11 cellular contexts compared by ENCODE assay signal in the genomic region with DNA sequence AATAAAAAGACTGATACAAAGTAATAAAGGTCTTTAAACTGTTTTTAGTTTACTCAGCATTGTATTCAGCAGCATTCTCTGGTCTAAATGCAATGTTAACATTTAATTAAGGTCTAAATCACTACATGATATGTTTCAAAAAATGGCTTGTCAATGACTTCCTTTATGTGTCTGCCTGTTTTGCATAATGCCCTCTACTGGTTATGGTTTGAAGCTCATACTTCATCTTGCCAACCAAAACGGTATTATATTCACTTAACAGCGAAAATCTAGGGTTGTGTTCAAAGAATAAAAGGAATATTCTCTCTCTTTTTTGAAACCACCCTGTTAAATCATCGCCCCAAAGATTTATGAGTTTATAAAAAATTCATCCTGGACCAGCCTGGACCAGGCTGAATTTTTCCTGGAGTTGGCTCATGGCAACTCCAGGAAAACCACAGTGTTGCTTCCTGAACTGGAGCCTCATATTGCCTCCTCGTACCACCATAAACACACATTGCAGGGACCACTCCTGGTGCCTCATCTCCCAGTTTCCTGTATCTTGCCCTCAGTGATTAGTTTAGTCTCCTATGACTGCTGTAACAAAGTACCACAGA. TPM values are rescaled to one million over a fixed set of nuclear protein-coding genes. Genes with fewer than 3 reads are reported as not detected.
DNase-seq lines count a peak whose midpoint lies in the region; ATAC-seq, FAIRE-seq and TF ChIP-seq lines count a peak whose summit lies in the region.
"Had no signal": no experiment of that assay in that cellular context is flagged by ENCODE, and none has a peak within 500 bp of the region (broad histone marks: within the 10 kb centered on the region; RNA-seq: fewer than 3 reads in every experiment).

No MANE protein-coding gene starts in this region.

- H3K4me1 ChIP-seq in GM12878 (ENCODE audit: control insufficient read depth, insufficient read depth, low read length) = no peaks in the 10 kb centered on the region

- POLR2A ChIA-PET in GM12878 (lab: Charles Lee) = no interaction called here
- POLR2A ChIA-PET in activated CD4-positive, alpha-beta memory T cell treated with anti-CD3 and anti-CD28 coated beads for 36 hours (lab: Charles Lee) = no interaction called here

- no peak for TF ChIP-seq EP300 in GM12878 (IDR thresholded peaks at IDR 0.05; ENCODE audit: borderline replicate concordance in 1 of 2, control insufficient read depth in 1 of 2, low read depth in 2 of 2, low read length in 2 of 2)

- no peak for TF ChIP-seq POLR2A in GM12878 (IDR thresholded peaks at IDR 0.05; ENCODE audit: low read depth, low read length)

- CTCF ChIA-PET in GM12878 (lab: Yijun Ruan, JAX) = interaction anchor here (0.6 to 1.7 kb wide), 5 partner anchors 8 to 74 kb away, joined by 3 to 4 read pairs (median 3); no protein-coding TSS in a partner anchor
- CTCF ChIA-PET in activated CD4-positive, alpha-beta memory T cell treated with anti-CD3 and anti-CD28 coated beads for 36 hours (lab: Charles Lee) = interaction anchor here (0.6 to 1.1 kb wide), 6 partner anchors 26 to 242 kb away, joined by 3 to 7 read pairs (median 4); partner anchors contain the start of gene ECT2

- no peak overlapping the region for H3K4me2 ChIP-seq in GM12878 (ENCODE audit: control insufficient read depth, insufficient read depth)

- DNase-seq in SIG-M5 treated with dmso at 0.1 percent for 504 hours (lab: John Stamatoyannopoulos, UW; ENCODE audit: unreplicated experiment) (peak; percentile 53), SIG-M5 (lab: John Stamatoyannopoulos, UW) (no peak), M059J (ENCODE audit: low read depth) (peak; percentile 28), GM12878 (ENCODE audit: low read depth, low spot score) (no peak), renal cortical epithelial cell (ENCODE audit: low read depth) (peak; percentile 38), NCI-H1930 (lab: John Stamatoyannopoulos, UW) (no peak), putamen (ENCODE audit: low spot score) (no peak)
- no peak for DNase-seq in activated CD4-positive, alpha-beta memory T cell treated with anti-CD3 and anti-CD28 coated beads for 36 hours
- DNase-seq: activated CD4-positive, alpha-beta memory T cell treated with anti-CD3 and anti-CD28 coated beads, Interleukin-2, amount 10 ng/mL, durations not matched to agents 7 days and 5 days; CD8-positive, alpha-beta T cell; esophagus squamous epithelium had no signal

- in situ Hi-C loops in GM12878 (cut with MboI) = no loop called here

- peak in 2 of 3 experiments; percentile 32 to 43; a peak in 4 of 6 replicates for TF ChIP-seq CTCF in GM12878 (IDR thresholded peaks at IDR 0.05 in 2 of 3, conservative IDR thresholded peaks at IDR 0.05 in 1 of 3; ENCODE audit: control insufficient read depth in 2 of 3, extremely low read depth in 1 of 3, insufficient read depth in 1 of 3, low read depth in 3 of 3, low read length in 3 of 3)

- H3K9me3 Mint-ChIP-seq in activated CD4-positive, alpha-beta memory T cell treated with anti-CD3 and anti-CD28 coated beads for 36 hours = no peaks in the 10 kb centered on the region
- H3K9me3 Mint-ChIP-seq: activated CD4-positive, alpha-beta memory T cell treated with anti-CD3 and anti-CD28 coated beads, Interleukin-2, amount 10 ng/mL, durations not matched to agents 7 days and 5 days; CD8-positive, alpha-beta T cell had no signal

- no peaks in the 10 kb centered on the region for H3K36me3 ChIP-seq in GM12878 (ENCODE audit: control insufficient read depth in 2 of 2, insufficient read depth in 2 of 2, low read length in 1 of 2)
- H3K36me3 ChIP-seq: esophagus squamous epithelium had no signal

- no peak overlapping the region for H3K9ac ChIP-seq in GM12878 (ENCODE audit: control insufficient read depth, insufficient read depth, low read length)

- H3K4me3 ChIP-seq in GM12878 = no peak overlapping the region
- H3K4me3 ChIP-seq: esophagus squamous epithelium had no signal

- no peaks in the 10 kb centered on the region for H4K20me1 ChIP-seq in GM12878 (ENCODE audit: control insufficient read depth, insufficient read depth)

- RAD21 ChIA-PET in GM12878 (lab: Charles Lee; ENCODE audit: unreplicated experiment) = interaction anchor here (1.1 kb wide), 1 partner anchor 9 kb away, joined by 3 read pairs; no protein-coding TSS in a partner anchor

- H2AFZ ChIP-seq in GM12878 (ENCODE audit: control insufficient read depth, low read depth, low read length) = no peak overlapping the region; the same call in 1 of the 2 replicates

- no peak overlapping the region for H3K27ac Mint-ChIP-seq in activated CD4-positive, alpha-beta memory T cell treated with anti-CD3 and anti-CD28 coated beads for 36 hours
- H3K27ac Mint-ChIP-seq: activated CD4-positive, alpha-beta memory T cell treated with anti-CD3 and anti-CD28 coated beads, Interleukin-2, amount 10 ng/mL, durations not matched to agents 7 days and 5 days; CD8-positive, alpha-beta T cell had no signal

- intact Hi-C loops in GM12878 (cut with micrococcal nuclease; ENCODE audit: unreplicated experiment) = no loop called here
- intact Hi-C loops in activated CD4-positive, alpha-beta memory T cell treated with anti-CD3 and anti-CD28 coated beads for 36 hours (cut with micrococcal nuclease) = no loop called here

- no peaks in the 10 kb centered on the region for H3K4me1 Mint-ChIP-seq in activated CD4-positive, alpha-beta memory T cell treated with anti-CD3 and anti-CD28 coated beads for 36 hours (ENCODE audit: low read depth)

- H3K9me3 ChIP-seq in GM12878 (replicated peaks; ENCODE audit: control insufficient read depth, insufficient read depth, low read length) = no peaks in the 10 kb centered on the region
- H3K9me3 ChIP-seq: esophagus squamous epithelium had no signal

- no peaks in the 10 kb centered on the region for H3K27me3 ChIP-seq in GM12878 (replicated peaks in 1 of 2; ENCODE audit: control insufficient read depth in 2 of 2, insufficient read depth in 2 of 2, low read length in 1 of 2)
- H3K27me3 ChIP-seq: esophagus squamous epithelium had no signal

- no peak for TF ChIP-seq RAD21 in GM12878 (IDR thresholded peaks at IDR 0.05; ENCODE audit: insufficient read depth, low read depth, low read length)

- peak; percentile 76 for ATAC-seq in GM12878
- ATAC-seq: CD8-positive, alpha-beta T cell had no signal

- no peaks in the 10 kb centered on the region for H3K27me3 Mint-ChIP-seq in activated CD4-positive, alpha-beta memory T cell treated with anti-CD3 and anti-CD28 coated beads for 36 hours

- 21% methylated on average over 4 of the region's 4 CpGs for WGBS in GM12878 (ENCODE audit: insufficient coverage, insufficient replicate concordance, low lambda C conversion rate, missing lambda C conversion rate)

- no peak for FAIRE-seq in GM12878 (lab: Jason Lieb, UNC)

- H3K36me3 Mint-ChIP-seq in activated CD4-positive, alpha-beta memory T cell treated with anti-CD3 and anti-CD28 coated beads for 36 hours = no peaks in the 10 kb centered on the region
- H3K36me3 Mint-ChIP-seq: CD8-positive, alpha-beta T cell had no signal

- no peaks in the 10 kb centered on the region for H3K79me2 ChIP-seq in GM12878 (ENCODE audit: control insufficient read depth, insufficient read depth, low read length)

- no peak overlapping the region for H3K27ac ChIP-seq in GM12878 (ENCODE audit: control insufficient read depth, insufficient read depth)
- H3K27ac ChIP-seq: esophagus squamous epithelium had no signal

- SMC1A ChIA-PET in GM12878 (lab: Charles Lee; ENCODE audit: uncharacterized antibody, unreplicated experiment) = no interaction called here

- no peak overlapping the region for H3K4me3 Mint-ChIP-seq in activated CD4-positive, alpha-beta memory T cell treated with anti-CD3 and anti-CD28 coated beads for 36 hours
- H3K4me3 Mint-ChIP-seq: activated CD4-positive, alpha-beta memory T cell treated with anti-CD3 and anti-CD28 coated beads, Interleukin-2, amount 10 ng/mL, durations not matched to agents 7 days and 5 days; CD8-positive, alpha-beta T cell had no signal

- BruUV-seq in GM12878 (replicated peaks; lab: Mats Ljungman, UMichigan) = no TSS peak

RNA-seq across cellular contexts. Expression of gene NCEH1, which starts 6.7 kb away (rescaled TPM):
- total RNA-seq in M059J (2014; rRNA removed; shearing (Covaris generic)) = 78.4 and 110 TPM in 2 replicates
- total RNA-seq in GM12878 (2013; cell fraction: nucleolus; rRNA removed) = 3.0 and 6.1 TPM in 2 replicates
- total RNA-seq in GM12878 (2014; rRNA removed) (2.3 and 2.5 TPM in 2 replicates), GM12878 (2014; rRNA removed; fragmentation: Illumina TruSeq; extraction: Trizol) (3.6 and 3.9 TPM in 2 replicates), GM12878 (2021) (6.5 and 8.1 TPM in 2 replicates), renal cortical epithelial cell (57.2 and 95.7 TPM in 2 replicates)
- 1.2 TPM for polyA plus RNA-seq in GM12878 (2011; ENCODE audit: low read depth)
- polyA plus RNA-seq in GM12878 (2011; rRNA removed) (5.6 and 6.0 TPM in 2 replicates), GM12878 (2014; fragmentation: Illumina TruSeq; extraction: Trizol) (5.0 and 5.4 TPM in 2 replicates), GM12878 (2014; fragmentation: Nextera tagmentation; extraction: Ambion mirVana) (1 to 10 TPM; 1.8 to 2.3 TPM), GM12878 (2014; rRNA removed) (3.4 and 3.5 TPM in 2 replicates), GM12878 (2016; fragmentation: Nextera tagmentation; extraction: Ambion mirVana) (1 to 10 TPM; 5.2 to 7.7 TPM)
- polyA plus RNA-seq in GM12878 (2011; cell fraction: cytosol; rRNA removed) = 4.8 and 5.1 TPM in 2 replicates
- polyA plus RNA-seq in GM12878 (2011; cell fraction: nucleus; rRNA removed) = 2.5 and 2.6 TPM in 2 replicates
- polyA plus RNA-seq in GM12878 (2012) = 1.4 and 1.7 TPM in 2 replicates
- 8.9 and 12.4 TPM in 2 replicates for polyA minus RNA-seq in GM12878 (2011; rRNA and poly(A)+ RNA removed)
- polyA minus RNA-seq in GM12878 (2011; cell fraction: cytosol; rRNA and poly(A)+ RNA removed) = 5.3 and 8.3 TPM in 2 replicates
- polyA minus RNA-seq in GM12878 (2011; cell fraction: nucleus; rRNA and poly(A)+ RNA removed) = 4.1 and 12.8 TPM in 2 replicates
- 1 to 10 TPM; 4.6 to 5.2 TPM for total RNA-seq in activated CD4-positive, alpha-beta memory T cell treated with anti-CD3 and anti-CD28 coated beads for 36 hours

RNA-seq across cellular contexts. Expression of gene ECT2, which starts 32.9 kb away (rescaled TPM):
- 108 and 127 TPM in 2 replicates for total RNA-seq in M059J (2014; rRNA removed; shearing (Covaris generic))
- total RNA-seq in GM12878 (2013; cell fraction: nucleolus; rRNA removed) = 55.8 and 56.5 TPM in 2 replicates
- total RNA-seq in GM12878 (2014; rRNA removed) (34.7 and 47.8 TPM in 2 replicates), GM12878 (2014; rRNA removed; fragmentation: Illumina TruSeq; extraction: Trizol) (46.3 and 46.7 TPM in 2 replicates), GM12878 (2021) (37.6 and 38.7 TPM in 2 replicates), renal cortical epithelial cell (61.1 and 107 TPM in 2 replicates)
- 5.0 TPM for polyA plus RNA-seq in GM12878 (2011; ENCODE audit: low read depth)
- polyA plus RNA-seq in GM12878 (2011; rRNA removed) (47.8 and 80.1 TPM in 2 replicates), GM12878 (2014; fragmentation: Illumina TruSeq; extraction: Trizol) (37.6 and 46.3 TPM in 2 replicates), GM12878 (2014; fragmentation: Nextera tagmentation; extraction: Ambion mirVana) (10 to 100 TPM; 21.5 to 27.5 TPM), GM12878 (2014; rRNA removed) (21.0 and 22.6 TPM in 2 replicates), GM12878 (2016; fragmentation: Nextera tagmentation; extraction: Ambion mirVana) (10 to 100 TPM; 40.2 to 42.8 TPM)
- 14.8 and 15.3 TPM in 2 replicates for polyA plus RNA-seq in GM12878 (2011; cell fraction: cytosol; rRNA removed)
- 33.3 and 35.5 TPM in 2 replicates for polyA plus RNA-seq in GM12878 (2011; cell fraction: nucleus; rRNA removed)
- polyA plus RNA-seq in GM12878 (2012) = 9.5 and 13.3 TPM in 2 replicates
- 33.5 and 37.4 TPM in 2 replicates for polyA minus RNA-seq in GM12878 (2011; rRNA and poly(A)+ RNA removed)
- 16.4 and 22.8 TPM in 2 replicates for polyA minus RNA-seq in GM12878 (2011; cell fraction: cytosol; rRNA and poly(A)+ RNA removed)
- 38.4 and 61.4 TPM in 2 replicates for polyA minus RNA-seq in GM12878 (2011; cell fraction: nucleus; rRNA and poly(A)+ RNA removed)
- 10 to 100 TPM; 48.2 to 52.8 TPM for total RNA-seq in activated CD4-positive, alpha-beta memory T cell treated with anti-CD3 and anti-CD28 coated beads for 36 hours

Comparison
In these comparisons a context has a peak if more than half of its experiments do, and no peak if none do; other contexts are left out.
1. DNase-seq: peak in SIG-M5 treated with dmso at 0.1 percent for 504 hours (single experiment), M059J (single experiment) and renal cortical epithelial cell (single experiment); none in SIG-M5 (single experiment), GM12878 (single experiment), NCI-H1930 (0 of 2), putamen (single experiment) and activated CD4-positive, alpha-beta memory T cell treated with anti-CD3 and anti-CD28 coated beads for 36 hours (single experiment).